ENCODE assay signal across 10 cellular contexts in genomic region chr9:89750117-89750551, GRCh38.
DNase-seq lines count a peak whose midpoint lies in the region; ATAC-seq and TF ChIP-seq lines count a peak whose summit lies in the region.
"Had no signal": no experiment of that assay in that cellular context is flagged by ENCODE, and none has a peak within 500 bp of the region (broad histone marks: within the 10 kb centered on the region; RNA-seq: fewer than 3 reads in every experiment).

No MANE protein-coding gene starts in this region.

- WGBS in mesenchymal stem cell: 89% methylated on average over 9 of the region's 9 CpGs

- no peak overlapping the region for H3K4me3 Mint-ChIP-seq in natural killer cell treated with Interleukin-12 subunit alpha and Interleukin-12 subunit beta and Interleukin-15 and Interleukin-18, amount 100 ng/mL, for 72 hours
- no peak overlapping the region for H3K4me3 Mint-ChIP-seq in natural killer cell

- H3K36me3 ChIP-seq in mesenchymal stem cell (ENCODE audit: control insufficient read depth in 1 of 2, insufficient read depth in 2 of 2, low read depth in 1 of 2, low read length in 2 of 2) (no peaks in the 10 kb centered on the region), osteoblast (ENCODE audit: insufficient read depth, low read length) (no peaks in the 10 kb centered on the region)
- H3K36me3 ChIP-seq: esophagus squamous epithelium had no signal

- intact Hi-C loops in natural killer cell (cut with micrococcal nuclease): no loop called here

- H2AFZ ChIP-seq in mesenchymal stem cell (ENCODE audit: low read depth, low read length): no peak overlapping the region
- H2AFZ ChIP-seq in osteoblast (ENCODE audit: low read length): no peak overlapping the region

- no peaks in the 10 kb centered on the region for H3K79me1 ChIP-seq in mesenchymal stem cell (replicated peaks; ENCODE audit: low read length, poor library complexity, severe bottlenecking)

- no peak overlapping the region for H2BK5ac ChIP-seq in mesenchymal stem cell (ENCODE audit: low read depth, low read length, poor library complexity, severe bottlenecking)

- H3K27ac Mint-ChIP-seq in natural killer cell treated with Interleukin-12 subunit alpha and Interleukin-12 subunit beta and Interleukin-15 and Interleukin-18, amount 100 ng/mL, for 72 hours: peak overlapping the region in 1 of 2 donors; percentile 69
- H3K27ac Mint-ChIP-seq in natural killer cell: no peak overlapping the region

- H3K36me3 Mint-ChIP-seq in natural killer cell treated with Interleukin-12 subunit alpha and Interleukin-12 subunit beta and Interleukin-15 and Interleukin-18, amount 100 ng/mL, for 72 hours: no peaks in the 10 kb centered on the region
- no peaks in the 10 kb centered on the region for H3K36me3 Mint-ChIP-seq in natural killer cell

- no peak overlapping the region for H3K9ac ChIP-seq in mesenchymal stem cell (ENCODE audit: low read length)

- H3K23ac ChIP-seq in mesenchymal stem cell (ENCODE audit: low read length in 2 of 2): no peak overlapping the region

- peaks cover 16 to 33% of the 10 kb centered on the region in 2 donors for H3K4me1 Mint-ChIP-seq in natural killer cell treated with Interleukin-12 subunit alpha and Interleukin-12 subunit beta and Interleukin-15 and Interleukin-18, amount 100 ng/mL, for 72 hours (ENCODE audit: low read depth in 2 of 2)
- H3K4me1 Mint-ChIP-seq in natural killer cell: peaks cover 0 to 6% of the 10 kb centered on the region in 2 donors

- H4K20me1 ChIP-seq in osteoblast (ENCODE audit: insufficient read depth, low read length): no peaks in the 10 kb centered on the region

- H3K79me2 ChIP-seq in osteoblast (ENCODE audit: insufficient read depth, low read length): no peaks in the 10 kb centered on the region

- H3K27me3 ChIP-seq in mesenchymal stem cell (ENCODE audit: control insufficient read depth in 1 of 2, insufficient read depth in 1 of 2, low read length in 2 of 2): peaks cover 24 to 26% of the 10 kb centered on the region in 2 experiments
- H3K27me3 ChIP-seq in osteoblast (ENCODE audit: insufficient read depth, low read length): no peaks in the 10 kb centered on the region
- H3K27me3 ChIP-seq: body of pancreas, esophagus squamous epithelium had no signal

- H3K4me3 ChIP-seq in mesenchymal stem cell (ENCODE audit: insufficient read depth in 1 of 2, low read depth in 1 of 2, low read length in 2 of 2) (no peak overlapping the region), osteoblast (ENCODE audit: insufficient read depth, low read length) (no peak overlapping the region)
- H3K4me3 ChIP-seq: body of pancreas, esophagus squamous epithelium had no signal

- peak overlapping the region; percentile 80 for H4K91ac ChIP-seq in mesenchymal stem cell (ENCODE audit: low read length)

- peak overlapping the region; percentile 38 for H4K8ac ChIP-seq in mesenchymal stem cell (ENCODE audit: low read length)

- H3K4me2 ChIP-seq in mesenchymal stem cell (ENCODE audit: low read length, poor library complexity, severe bottlenecking): no peak overlapping the region
- H3K4me2 ChIP-seq in osteoblast (ENCODE audit: insufficient read depth, low read length): no peak overlapping the region

- H3K4me1 ChIP-seq in mesenchymal stem cell (ENCODE audit: control insufficient read depth, insufficient read depth, low read depth, low read length) (peaks cover 8% of the 10 kb centered on the region), osteoblast (ENCODE audit: insufficient read depth, low read length) (no peaks in the 10 kb centered on the region)

- no peaks in the 10 kb centered on the region for H3K27me3 Mint-ChIP-seq in natural killer cell treated with Interleukin-12 subunit alpha and Interleukin-12 subunit beta and Interleukin-15 and Interleukin-18, amount 100 ng/mL, for 72 hours
- H3K27me3 Mint-ChIP-seq in natural killer cell (ENCODE audit: low read depth in 2 of 2): no peaks in the 10 kb centered on the region

- no peak overlapping the region for H2AK5ac ChIP-seq in mesenchymal stem cell (ENCODE audit: low read length, severe bottlenecking)

- TF ChIP-seq CTCF in natural killer cell (IDR thresholded peaks at IDR 0.05): no peak
- no peak for TF ChIP-seq CTCF in osteoblast (IDR thresholded peaks at IDR 0.05; ENCODE audit: extremely low read depth, low read depth, low read length)

- H2BK120ac ChIP-seq in mesenchymal stem cell (ENCODE audit: low read depth, low read length): peak overlapping the region; percentile 11

- ATAC-seq in natural killer cell treated with Interleukin-12 subunit alpha and Interleukin-12 subunit beta and Interleukin-15 and Interleukin-18, amount 100 ng/mL, for 72 hours: peak in 1 of 2 donors; percentile 31
- ATAC-seq in natural killer cell (no peak), GM21825 (IDR thresholded peaks at IDR 0.05; ENCODE audit: unreplicated experiment) (no peak), GM18868 (IDR thresholded peaks at IDR 0.05; ENCODE audit: unreplicated experiment) (no peak)
- ATAC-seq: body of pancreas had no signal

- H3K9me3 Mint-ChIP-seq in natural killer cell treated with Interleukin-12 subunit alpha and Interleukin-12 subunit beta and Interleukin-15 and Interleukin-18, amount 100 ng/mL, for 72 hours: no peaks in the 10 kb centered on the region
- H3K9me3 Mint-ChIP-seq in natural killer cell: no peaks in the 10 kb centered on the region

- H2BK15ac ChIP-seq in mesenchymal stem cell (ENCODE audit: low read depth, poor library complexity, severe bottlenecking): peak overlapping the region; percentile 92

- H3K18ac ChIP-seq in mesenchymal stem cell (ENCODE audit: low read depth in 1 of 2, low read length in 2 of 2): peak overlapping the region; percentile 35 to 67

- H3K14ac ChIP-seq in mesenchymal stem cell (ENCODE audit: low read length in 2 of 2): peak overlapping the region in 1 of 2 experiments; percentile 6

- H3K9me3 ChIP-seq in mesenchymal stem cell (ENCODE audit: control insufficient read depth, low read length) (no peaks in the 10 kb centered on the region), osteoblast (ENCODE audit: low read depth, low read length) (no peaks in the 10 kb centered on the region)
- H3K9me3 ChIP-seq: body of pancreas had no signal

- peak overlapping the region in 1 of 2 experiments; percentile 15 for H3K4ac ChIP-seq in mesenchymal stem cell (ENCODE audit: low read depth in 1 of 2, low read length in 2 of 2)

- peak; percentile 35 for DNase-seq in natural killer cell treated with Interleukin-12 subunit alpha and Interleukin-12 subunit beta and Interleukin-15 and Interleukin-18, amount 100 ng/mL, for 72 hours (ENCODE audit: low spot score)
- no peak for DNase-seq in natural killer cell
- peak in 40 of 58 donors; percentile 4 to 60 (median 26) for DNase-seq in anterior cingulate cortex (lab: John Stamatoyannopoulos, UW)
- DNase-seq in mesenchymal stem cell: no peak
- DNase-seq in effector CD8-positive, alpha-beta T cell (lab: John Stamatoyannopoulos, UW): no peak
- DNase-seq in osteoblast (ENCODE audit: insufficient read length, low spot score, missing footprints): no peak
- DNase-seq: body of pancreas, esophagus squamous epithelium had no signal

- no peak overlapping the region for H3K27ac ChIP-seq in mesenchymal stem cell (ENCODE audit: low read length, poor library complexity, severe bottlenecking)
- no peak overlapping the region for H3K27ac ChIP-seq in osteoblast (ENCODE audit: low read depth, low read length)
- H3K27ac ChIP-seq: body of pancreas had no signal

- H2BK12ac ChIP-seq in mesenchymal stem cell (ENCODE audit: low read length in 2 of 2): peak overlapping the region; percentile 49 to 57

Comparison
In these comparisons a context has a peak if more than half of its experiments do, and no peak if none do; other contexts are left out.
1. DNase-seq: peak in natural killer cell treated with Interleukin-12 subunit alpha and Interleukin-12 subunit beta and Interleukin-15 and Interleukin-18, amount 100 ng/mL, for 72 hours (single experiment) and anterior cingulate cortex (40 of 58); none in natural killer cell (single experiment), mesenchymal stem cell (single experiment), effector CD8-positive, alpha-beta T cell (single experiment) and osteoblast (single experiment).